In genomic region chr17:7572588-7573323, GRCh38 we compare ENCODE assay signal across 8 cellular contexts. TPM values are rescaled to one million over a fixed set of nuclear protein-coding genes. Genes with fewer than 3 reads are reported as not detected.
DNase-seq lines count a peak whose midpoint lies in the region; ATAC-seq and TF ChIP-seq lines count a peak whose summit lies in the region.

No MANE protein-coding gene starts in this region.

- DNase-seq in AG20443 (ENCODE audit: low spot score) (peak; percentile 98), GM19238 (ENCODE audit: insufficient read length, low spot score) (peak; percentile 98), NCI-H82 treated with DMSO at 0.1 percent for 48 hours (lab: John Stamatoyannopoulos, UW; ENCODE audit: unreplicated experiment) (peak; percentile 98), dedifferentiated amniotic fluid mesenchymal stem cell (ENCODE audit: extremely low spot score) (peak; percentile 99)
- DNase-seq in activated CD4-positive, alpha-beta T cell treated with anti-CD3 and anti-CD28 coated beads, Interleukin-2, amount 50 U/mL, for 48 hours = peak; percentile 100
- peak; percentile 100 for DNase-seq in stimulated activated CD4-positive, alpha-beta T cell treated with anti-CD3 and anti-CD28 coated beads, Interleukin-4, amount 100 ng/mL, for 24 hours

- ATAC-seq in HG03521 (IDR thresholded peaks at IDR 0.05; ENCODE audit: unreplicated experiment) = peak; percentile 88

- no peaks in the 10 kb centered on the region for H3K9me3 ChIP-seq in liver (ENCODE audit: control insufficient read depth in 4 of 4, low read length in 3 of 4)

- H3K4me3 ChIP-seq in liver (ENCODE audit: low read depth in 1 of 3, low read length in 3 of 3) = peak overlapping the region; percentile 80 to 94 (median 91)

- TF ChIP-seq RAD21 in liver (IDR thresholded peaks at IDR 0.05) = no peak

- no peaks in the 10 kb centered on the region for H3K27me3 ChIP-seq in liver (ENCODE audit: control insufficient read depth in 4 of 4, insufficient read depth in 4 of 4, low read length in 3 of 4)

- under 1% methylated on average over 73 of the region's 73 CpGs for WGBS in liver

- peaks cover 16 to 54% (median 38%) of the 10 kb centered on the region in 4 donors for H3K36me3 ChIP-seq in liver (ENCODE audit: control insufficient read depth in 4 of 4, insufficient read depth in 3 of 4, low read depth in 1 of 4, low read length in 3 of 4)

- peaks cover 7 to 42% (median 33%) of the 10 kb centered on the region in 4 donors for H3K4me1 ChIP-seq in liver (ENCODE audit: control insufficient read depth in 4 of 4, insufficient read depth in 4 of 4, low read length in 3 of 4)

- peak overlapping the region; percentile 95 to 98 for H3K27ac ChIP-seq in liver (ENCODE audit: low read depth in 1 of 2, low read length in 2 of 2)

- H3K9ac ChIP-seq in liver (ENCODE audit: low read depth in 1 of 2, low read length in 2 of 2) = peak overlapping the region; percentile 66 to 85

- peak; percentile 2 for TF ChIP-seq CTCF in liver (IDR thresholded peaks at IDR 0.05; ENCODE audit: low read depth, low read length, missing input control)

TF ChIP-seq in liver, 16 proteins besides CTCF, POLR2A, EP300 and RAD21:
- TF ChIP-seq EGR1 (IDR thresholded peaks at IDR 0.05; ENCODE audit: low read depth in 2 of 2) = peak; percentile 47 to 61
- peak in 1 of 2 donors; percentile 87 for TF ChIP-seq GABPA (IDR thresholded peaks at IDR 0.05 in 1 of 2, conservative IDR thresholded peaks at IDR 0.05 in 1 of 2)
- peak; percentile 9 for TF ChIP-seq FOXA2 (IDR thresholded peaks at IDR 0.05)
- peak; percentile 99 for TF ChIP-seq SP1 (IDR thresholded peaks at IDR 0.05)
- TF ChIP-seq, protein P1, sequence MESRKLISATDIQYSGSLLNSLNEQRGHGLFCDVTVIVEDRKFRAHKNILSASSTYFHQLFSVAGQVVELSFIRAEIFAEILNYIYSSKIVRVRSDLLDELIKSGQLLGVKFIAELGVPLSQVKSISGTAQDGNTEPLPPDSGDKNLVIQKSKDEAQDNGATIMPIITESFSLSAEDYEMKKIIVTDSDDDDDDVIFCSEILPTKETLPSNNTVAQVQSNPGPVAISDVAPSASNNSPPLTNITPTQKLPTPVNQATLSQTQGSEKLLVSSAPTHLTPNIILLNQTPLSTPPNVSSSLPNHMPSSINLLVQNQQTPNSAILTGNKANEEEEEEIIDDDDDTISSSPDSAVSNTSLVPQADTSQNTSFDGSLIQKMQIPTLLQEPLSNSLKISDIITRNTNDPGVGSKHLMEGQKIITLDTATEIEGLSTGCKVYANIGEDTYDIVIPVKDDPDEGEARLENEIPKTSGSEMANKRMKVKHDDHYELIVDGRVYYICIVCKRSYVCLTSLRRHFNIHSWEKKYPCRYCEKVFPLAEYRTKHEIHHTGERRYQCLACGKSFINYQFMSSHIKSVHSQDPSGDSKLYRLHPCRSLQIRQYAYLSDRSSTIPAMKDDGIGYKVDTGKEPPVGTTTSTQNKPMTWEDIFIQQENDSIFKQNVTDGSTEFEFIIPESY (IDR thresholded peaks at IDR 0.05) = peak; percentile 4
- TF ChIP-seq NR2F2 (IDR thresholded peaks at IDR 0.05) = no peak
- no peak for TF ChIP-seq HNF4G (IDR thresholded peaks at IDR 0.05)
- TF ChIP-seq TAF1 (conservative IDR thresholded peaks at IDR 0.05) = peak; percentile 89
- TF ChIP-seq JUND (IDR thresholded peaks at IDR 0.05) = peak in 1 of 2 donors; percentile 51
- no peak for TF ChIP-seq RXRA (IDR thresholded peaks at IDR 0.05)
- no peak for TF ChIP-seq ATF3 (IDR thresholded peaks at IDR 0.05)
- TF ChIP-seq, protein P2, sequence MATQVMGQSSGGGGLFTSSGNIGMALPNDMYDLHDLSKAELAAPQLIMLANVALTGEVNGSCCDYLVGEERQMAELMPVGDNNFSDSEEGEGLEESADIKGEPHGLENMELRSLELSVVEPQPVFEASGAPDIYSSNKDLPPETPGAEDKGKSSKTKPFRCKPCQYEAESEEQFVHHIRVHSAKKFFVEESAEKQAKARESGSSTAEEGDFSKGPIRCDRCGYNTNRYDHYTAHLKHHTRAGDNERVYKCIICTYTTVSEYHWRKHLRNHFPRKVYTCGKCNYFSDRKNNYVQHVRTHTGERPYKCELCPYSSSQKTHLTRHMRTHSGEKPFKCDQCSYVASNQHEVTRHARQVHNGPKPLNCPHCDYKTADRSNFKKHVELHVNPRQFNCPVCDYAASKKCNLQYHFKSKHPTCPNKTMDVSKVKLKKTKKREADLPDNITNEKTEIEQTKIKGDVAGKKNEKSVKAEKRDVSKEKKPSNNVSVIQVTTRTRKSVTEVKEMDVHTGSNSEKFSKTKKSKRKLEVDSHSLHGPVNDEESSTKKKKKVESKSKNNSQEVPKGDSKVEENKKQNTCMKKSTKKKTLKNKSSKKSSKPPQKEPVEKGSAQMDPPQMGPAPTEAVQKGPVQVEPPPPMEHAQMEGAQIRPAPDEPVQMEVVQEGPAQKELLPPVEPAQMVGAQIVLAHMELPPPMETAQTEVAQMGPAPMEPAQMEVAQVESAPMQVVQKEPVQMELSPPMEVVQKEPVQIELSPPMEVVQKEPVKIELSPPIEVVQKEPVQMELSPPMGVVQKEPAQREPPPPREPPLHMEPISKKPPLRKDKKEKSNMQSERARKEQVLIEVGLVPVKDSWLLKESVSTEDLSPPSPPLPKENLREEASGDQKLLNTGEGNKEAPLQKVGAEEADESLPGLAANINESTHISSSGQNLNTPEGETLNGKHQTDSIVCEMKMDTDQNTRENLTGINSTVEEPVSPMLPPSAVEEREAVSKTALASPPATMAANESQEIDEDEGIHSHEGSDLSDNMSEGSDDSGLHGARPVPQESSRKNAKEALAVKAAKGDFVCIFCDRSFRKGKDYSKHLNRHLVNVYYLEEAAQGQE (IDR thresholded peaks at IDR 0.05) = peak; percentile 83
- no peak for TF ChIP-seq FOXA1 (IDR thresholded peaks at IDR 0.05)
- peak; percentile 91 for TF ChIP-seq YY1 (IDR thresholded peaks at IDR 0.05)
- TF ChIP-seq, protein P3, sequence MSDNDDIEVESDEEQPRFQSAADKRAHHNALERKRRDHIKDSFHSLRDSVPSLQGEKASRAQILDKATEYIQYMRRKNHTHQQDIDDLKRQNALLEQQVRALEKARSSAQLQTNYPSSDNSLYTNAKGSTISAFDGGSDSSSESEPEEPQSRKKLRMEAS (IDR thresholded peaks at IDR 0.05) = no peak
- TF ChIP-seq HNF4A (conservative IDR thresholded peaks at IDR 0.05) = no peak

RNA-seq across cellular contexts. Expression of gene CD68, which starts 6.7 kb away (rescaled TPM):
- 10 to 100 TPM; 15.8 to 50.4 TPM for total RNA-seq in liver
- 10 to 100 TPM; 14.2 to 88.6 TPM for polyA plus RNA-seq in liver

RNA-seq across cellular contexts. Expression of gene MPDU1, which starts 10.9 kb away (rescaled TPM):
- total RNA-seq in liver = 100 to 1,000 TPM in 1 of 2 donors, 10 to 100 TPM in 1; 71.6 to 111 TPM
- 100 to 1,000 TPM in 1 of 2 donors, 10 to 100 TPM in 1; 55.3 to 136 TPM for polyA plus RNA-seq in liver

RNA-seq across cellular contexts. Expression of gene SENP3, which starts 11.0 kb away (rescaled TPM):
- total RNA-seq in liver = 10 to 100 TPM; 21.3 to 29.2 TPM
- 10 to 100 TPM in 1 of 2 donors, 1 to 10 TPM in 1; 4.9 to 18.2 TPM for polyA plus RNA-seq in liver

RNA-seq across cellular contexts. Expression of gene TNFSF13, which starts 14.2 kb away (rescaled TPM):
- total RNA-seq in liver = 1 to 10 TPM; 1.4 to 4.6 TPM
- 1 to 10 TPM; 4.4 to 9.3 TPM for polyA plus RNA-seq in liver

RNA-seq across cellular contexts. Expression of gene SOX15, which starts 17.1 kb away (rescaled TPM):
- under 1 TPM in 1 of 2 donors, not detected in 1; 0.17 TPM for total RNA-seq in liver
- polyA plus RNA-seq in liver = under 1 TPM; 0.06 to 0.33 TPM

Comparison
In these comparisons a context has a peak if more than half of its experiments do, and no peak if none do; other contexts are left out.
1. Peak in every context shown above with its lines: DNase-seq, ATAC-seq, H3K4me3 ChIP-seq and H3K27ac ChIP-seq.